Comparison of ENCODE assay signal across 16 cellular contexts in the genomic region with DNA sequence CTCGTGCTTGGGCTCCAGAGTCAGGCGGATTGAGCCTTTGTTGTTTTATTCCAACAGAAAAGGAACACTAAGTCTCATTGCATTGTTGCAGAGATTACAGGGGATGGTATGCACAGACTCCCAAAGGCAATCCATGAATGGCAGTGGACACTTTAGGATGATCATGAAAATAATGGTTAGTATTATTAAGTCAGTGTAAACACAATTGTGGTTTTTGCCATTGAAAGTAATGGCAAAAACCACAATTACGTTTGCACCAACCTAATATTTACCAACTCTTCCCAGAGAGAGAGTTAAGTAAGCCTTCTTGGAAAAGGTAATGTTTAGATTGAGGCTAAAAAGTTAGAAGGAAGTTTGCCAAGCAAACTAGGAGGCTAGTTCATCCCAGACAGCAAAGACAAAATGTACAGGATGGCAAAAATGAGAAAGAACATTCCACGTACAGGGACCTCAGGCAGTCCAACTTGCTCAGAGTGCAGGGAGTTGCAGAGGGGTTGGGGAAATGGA.
"Had no signal": no experiment of that assay in that cellular context is flagged by ENCODE, and none has a peak within 500 bp of the region (broad histone marks: within the 10 kb centered on the region; RNA-seq: fewer than 3 reads in every experiment).

No MANE protein-coding gene starts in this region.

- ATAC-seq: activated CD8-positive, alpha-beta T cell treated with anti-CD3 and anti-CD28 coated beads for 36 hours; activated T-cell treated with anti-CD3 and anti-CD28 coated beads, Interleukin-2, amount 50 U/mL, for 4 hours; naive thymus-derived CD8-positive, alpha-beta T cell; stimulated activated memory B cell treated with anti-CD40 and anti-IgM and Interleukin-4, amounts not matched to agents 10 μg/mL and 1 μg/mL and 100 μg/mL, for 72 hours had no signal

- H3K4me1 ChIP-seq: adrenal gland, esophagus squamous epithelium had no signal

- DNase-seq: activated B cell treated with CpG ODN at 0.5 μM for 24 hours; activated CD4-positive, alpha-beta T cell treated with anti-CD3 and anti-CD28 coated beads for 48 hours; activated CD8-positive, alpha-beta T cell treated with anti-CD3 and anti-CD28 coated beads for 36 hours; activated effector memory CD4-positive, alpha-beta T cell treated with Interleukin-2 at 50 U/mL for 16 hours; activated naive CD4-positive, alpha-beta T cell treated with anti-CD3 and anti-CD28 coated beads, Interleukin-2, amount 50 U/mL, for 16 hours; activated T-cell treated with anti-CD3 and anti-CD28 coated beads, Interleukin-2, amount 50 U/mL, for 4 hours; adrenal gland; esophagus squamous epithelium; foreskin melanocyte; mammary epithelial cell; naive thymus-derived CD8-positive, alpha-beta T cell; nucleus accumbens; posterior cingulate gyrus; retina had no signal

- H3K27ac ChIP-seq: adrenal gland, coronary artery, esophagus squamous epithelium had no signal

- H3K9me3 ChIP-seq: adrenal gland, esophagus squamous epithelium had no signal

- H3K36me3 ChIP-seq: adrenal gland, esophagus squamous epithelium had no signal

- H3K4me3 ChIP-seq: adrenal gland, coronary artery, esophagus squamous epithelium had no signal
